15 cellular contexts compared by ENCODE assay signal in the genomic region with DNA sequence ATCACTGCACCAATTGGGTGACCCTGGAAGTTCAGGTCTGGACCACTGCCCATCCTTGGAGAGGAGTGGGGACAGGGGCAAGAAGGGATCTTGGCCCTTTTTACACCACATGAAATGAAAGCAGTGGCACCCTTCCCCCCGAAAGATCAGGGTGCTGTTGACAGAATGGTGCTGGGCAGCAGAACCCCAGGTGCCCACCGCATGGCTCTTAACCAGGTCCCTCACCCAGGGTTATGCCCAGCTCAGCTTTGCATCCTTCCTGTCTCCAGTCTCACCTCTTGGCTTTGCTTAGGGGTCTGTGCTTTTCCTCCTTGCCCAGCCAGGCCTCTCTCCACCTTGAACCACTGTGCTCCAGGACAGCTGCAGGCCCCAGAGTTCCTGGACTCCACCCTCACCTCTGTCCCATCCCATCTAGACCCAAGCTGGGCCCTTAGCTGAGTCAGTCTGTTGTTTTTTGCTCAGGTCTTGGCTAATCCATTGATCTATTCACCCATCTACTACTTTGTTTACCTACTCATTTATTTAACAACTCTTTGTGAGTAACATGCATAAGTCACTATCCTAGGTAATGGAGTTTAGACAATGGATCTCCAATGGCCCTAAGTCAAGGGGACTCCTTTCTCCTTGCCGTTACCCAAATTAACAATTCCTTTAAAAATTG.
DNase-seq lines count a peak whose midpoint lies in the region; ATAC-seq and TF ChIP-seq lines count a peak whose summit lies in the region.
"Had no signal": no experiment of that assay in that cellular context is flagged by ENCODE, and none has a peak within 500 bp of the region (broad histone marks: within the 10 kb centered on the region; RNA-seq: fewer than 3 reads in every experiment).

No MANE protein-coding gene starts in this region.

- H3K4me3 Mint-ChIP-seq in type B pancreatic cell (no peak overlapping the region), T-helper 17 cell (no peak overlapping the region)
- H3K4me3 Mint-ChIP-seq: CD8-positive, alpha-beta memory T cell had no signal

- H3K4me1 ChIP-seq in uterus, result no peaks in the 10 kb centered on the region
- H3K4me1 ChIP-seq: BLaER1, Caco-2 had no signal

- H3K27me3 ChIP-seq in uterus, result no peaks in the 10 kb centered on the region
- H3K27me3 ChIP-seq: BLaER1 had no signal

- no peaks in the 10 kb centered on the region for H3K9me3 ChIP-seq in T-helper 17 cell (ENCODE audit: control insufficient read depth, low read length, poor library complexity, severe bottlenecking)
- H3K9me3 ChIP-seq in uterus, result no peaks in the 10 kb centered on the region

- TF ChIP-seq POLR2A in uterus (IDR thresholded peaks at IDR 0.05), result no peak

- H3K4me1 Mint-ChIP-seq in type B pancreatic cell (ENCODE audit: unreplicated experiment), result no peaks in the 10 kb centered on the region
- no peaks in the 10 kb centered on the region for H3K4me1 Mint-ChIP-seq in T-helper 17 cell
- H3K4me1 Mint-ChIP-seq: CD8-positive, alpha-beta memory T cell had no signal

- no peak overlapping the region for H3K4me3 ChIP-seq in coronary artery
- H3K4me3 ChIP-seq in uterus, result no peak overlapping the region
- H3K4me3 ChIP-seq: BLaER1 had no signal

- intact Hi-C loops in uterus (cut with DNase I; ENCODE audit: low total_unique reads), result no loop called here

- no peaks in the 10 kb centered on the region for H3K36me3 ChIP-seq in uterus
- H3K36me3 ChIP-seq: BLaER1 had no signal

- H3K27ac Mint-ChIP-seq in type B pancreatic cell (no peak overlapping the region), T-helper 17 cell (no peak overlapping the region)
- H3K27ac Mint-ChIP-seq: CD8-positive, alpha-beta memory T cell had no signal

- no peak for ATAC-seq in T-helper 17 cell
- ATAC-seq: HCT116 had no signal

- H3K27ac ChIP-seq in coronary artery (no peak overlapping the region), uterus (no peak overlapping the region)
- H3K27ac ChIP-seq: BLaER1, HL-60 had no signal

- H3K27me3 Mint-ChIP-seq in type B pancreatic cell, result peaks cover 7% of the 10 kb centered on the region
- peaks cover 6% of the 10 kb centered on the region for H3K27me3 Mint-ChIP-seq in T-helper 17 cell

- peaks cover 6% of the 10 kb centered on the region for H3K9me3 Mint-ChIP-seq in type B pancreatic cell

- H3K36me3 Mint-ChIP-seq in type B pancreatic cell (no peaks in the 10 kb centered on the region), T-helper 17 cell (ENCODE audit: low read depth) (no peaks in the 10 kb centered on the region)

- DNase-seq in activated CD8-positive, alpha-beta memory T cell treated with anti-CD3 and anti-CD28 coated beads, Interleukin-2, amount 50 U/mL, for 48 hours, result peak; percentile 17
- DNase-seq in activated CD8-positive, alpha-beta memory T cell treated with anti-CD3 and anti-CD28 coated beads, Interleukin-2, amount 50 U/mL, for 4 hours, result no peak
- peak; percentile 40 for DNase-seq in coronary artery (ENCODE audit: low spot score)
- DNase-seq in islet precursor cell, result peak; percentile 20
- DNase-seq in type B pancreatic cell (ENCODE audit: extremely low spot score, unreplicated experiment), result peak; percentile 45
- DNase-seq in T-helper 17 cell, result no peak
- no peak for DNase-seq in DMS 273 treated with DMSO at 0.1 percent for 48 hours (lab: John Stamatoyannopoulos, UW)
- DNase-seq in uterus, result no peak
- DNase-seq: 8988T; AML-193; Caco-2; CD8-positive, alpha-beta memory T cell had no signal

- TF ChIP-seq CTCF in coronary artery (IDR thresholded peaks at IDR 0.05) (no peak), type B pancreatic cell (conservative IDR thresholded peaks at IDR 0.05) (no peak), uterus (IDR thresholded peaks at IDR 0.05) (no peak)

Comparison
In these comparisons a context has a peak if more than half of its experiments do, and no peak if none do; other contexts are left out.
1. DNase-seq: peak in activated CD8-positive, alpha-beta memory T cell treated with anti-CD3 and anti-CD28 coated beads, Interleukin-2, amount 50 U/mL, for 48 hours (single experiment), coronary artery (single experiment), islet precursor cell (single experiment) and type B pancreatic cell (single experiment); none in activated CD8-positive, alpha-beta memory T cell treated with anti-CD3 and anti-CD28 coated beads, Interleukin-2, amount 50 U/mL, for 4 hours (single experiment), T-helper 17 cell (0 of 3), DMS 273 treated with DMSO at 0.1 percent for 48 hours (single experiment) and uterus (0 of 2).